ENCODE assay signal across 8 cellular contexts in the genomic region with DNA sequence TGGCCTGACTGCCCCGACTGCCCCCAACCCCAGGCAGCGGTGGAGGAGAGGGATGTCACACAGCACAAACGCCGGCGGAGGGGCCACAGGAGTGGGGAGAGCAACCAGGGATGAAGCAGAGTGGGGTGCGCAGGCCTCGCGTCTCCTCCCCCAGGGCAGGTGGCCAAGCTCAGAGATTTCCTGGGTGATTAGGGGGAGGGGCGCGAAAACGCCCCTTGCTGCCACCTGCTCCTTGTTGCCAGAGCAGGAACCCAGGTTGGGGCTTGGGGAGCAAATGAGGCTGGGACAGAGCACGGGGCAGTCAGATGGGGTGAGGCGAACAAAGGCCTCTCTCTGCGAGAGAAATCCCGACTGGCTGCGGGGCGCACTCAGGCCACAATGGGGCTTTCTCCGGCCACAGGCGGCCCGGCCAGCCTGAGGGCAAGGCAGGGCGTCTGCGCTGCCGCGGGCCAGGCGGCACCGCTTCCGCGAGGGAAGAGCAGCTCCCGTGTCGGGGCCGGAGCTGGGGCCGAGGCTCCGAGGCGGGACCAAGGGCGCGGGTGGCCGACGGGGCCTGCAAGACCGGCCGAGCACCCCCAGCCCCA. TPM values are rescaled to one million over a fixed set of nuclear protein-coding genes. Genes with fewer than 3 reads are reported as not detected.
DNase-seq lines count a peak whose midpoint lies in the region; ATAC-seq and TF ChIP-seq lines count a peak whose summit lies in the region.

No MANE protein-coding gene starts in this region.

- H3K27me3 ChIP-seq in AG04450 (ENCODE audit: control insufficient read depth, insufficient read depth, low read length) (no peaks in the 10 kb centered on the region), Peyer's patch (no peaks in the 10 kb centered on the region), lung (ENCODE audit: control insufficient read depth, insufficient read depth) (no peaks in the 10 kb centered on the region)

- peaks cover 0 to 22% (median 7%) of the 10 kb centered on the region in 4 donors for H3K4me1 ChIP-seq in Peyer's patch
- H3K4me1 ChIP-seq in lung (ENCODE audit: control insufficient read depth in 2 of 2, insufficient read depth in 2 of 2, low read length in 2 of 2): peaks cover 10 to 23% of the 10 kb centered on the region in 2 donors

- peak; percentile 47 to 63 for TF ChIP-seq POLR2A in Peyer's patch (IDR thresholded peaks at IDR 0.05)

- DNase-seq in AG04450 (ENCODE audit: low read depth, low spot score) (no peak), Peyer's patch (peak in 2 of 3 donors; percentile 29 to 69), coronary artery (ENCODE audit: low spot score) (peak; percentile 85), lung (ENCODE audit: low spot score) (peak; percentile 55), GM19240 (ENCODE audit: insufficient read length, low spot score) (no peak)

- H3K27ac ChIP-seq in AG04450 (ENCODE audit: low read depth, low read length) (peak overlapping the region; percentile 65), Peyer's patch (peak overlapping the region; percentile 75 to 97 (median 92)), coronary artery (peak overlapping the region; percentile 98 to 99), lung (ENCODE audit: low read depth in 1 of 2, low read length in 1 of 2) (peak overlapping the region; percentile 94 to 98), temporal lobe (ENCODE audit: low read depth, low read length) (peak overlapping the region; percentile 99)

- POLR2A ChIA-PET in AG04450 (lab: Yijun Ruan, JAX): interaction anchor here (0.5 to 1.5 kb wide), 3 partner anchors 20 to 140 kb away, joined by 4 to 6 read pairs (median 5); a partner anchor contains a TSS

- CTCF ChIA-PET in AG04450 (lab: Charles Lee): interaction anchor here (0.6 to 0.7 kb wide), 2 partner anchors 46 to 71 kb away, joined by 5 to 8 read pairs; no protein-coding TSS in a partner anchor

- H3K9me3 ChIP-seq in AG04450 (ENCODE audit: control insufficient read depth, insufficient read depth, low read length): no peaks in the 10 kb centered on the region
- H3K9me3 ChIP-seq in Peyer's patch: no peaks in the 10 kb centered on the region
- no peaks in the 10 kb centered on the region for H3K9me3 ChIP-seq in lung (ENCODE audit: control insufficient read depth in 2 of 2, insufficient read depth in 1 of 2, low read length in 1 of 2)

- peak overlapping the region; percentile 57 for H3K4me3 ChIP-seq in AG04450 (ENCODE audit: low read depth, low read length)
- peak overlapping the region; percentile 38 to 71 (median 51) for H3K4me3 ChIP-seq in Peyer's patch
- peak overlapping the region; percentile 79 for H3K4me3 ChIP-seq in coronary artery
- peak overlapping the region; percentile 33 for H3K4me3 ChIP-seq in lung

- H3K36me3 ChIP-seq in Peyer's patch (no peaks in the 10 kb centered on the region), lung (ENCODE audit: control insufficient read depth in 2 of 2, insufficient read depth in 2 of 2, low read length in 2 of 2) (no peaks in the 10 kb centered on the region)

- peak; percentile 38 for ATAC-seq in GM18861 (IDR thresholded peaks at IDR 0.05; ENCODE audit: unreplicated experiment)
- peak; percentile 12 for ATAC-seq in HG03060 (IDR thresholded peaks at IDR 0.05; ENCODE audit: low read depth, unreplicated experiment)
- peak; percentile 5 for ATAC-seq in lung (ENCODE audit: insufficient read depth, low FRiP score)

- no peak for TF ChIP-seq CTCF in AG04450 (IDR thresholded peaks at IDR 0.05; ENCODE audit: low read depth, low read length)
- no peak for TF ChIP-seq CTCF in Peyer's patch (IDR thresholded peaks at IDR 0.05)
- no peak for TF ChIP-seq CTCF in coronary artery (IDR thresholded peaks at IDR 0.05)
- no peak for TF ChIP-seq CTCF in lung (IDR thresholded peaks at IDR 0.05; ENCODE audit: control extremely low read depth, extremely low read depth)

- 10 to 17% methylated on average over 36 to 40 of the region's 40 CpGs for WGBS in lung, 2 donors

RNA-seq across cellular contexts. Expression of a gene that starts 11.5 kb away (rescaled TPM):
- polyA plus RNA-seq in AG04450 (2011; rRNA removed) (not detected in 2 replicates), lung (not detected)
- polyA minus RNA-seq in AG04450 (2011; rRNA and poly(A)+ RNA removed): not detected in 2 replicates
- total RNA-seq in Peyer's patch (not detected), lung (not detected), temporal lobe (not detected)

Comparison
In these comparisons a context has a peak if more than half of its experiments do, and no peak if none do; other contexts are left out.
1. DNase-seq: peak in Peyer's patch (2 of 3), coronary artery (single experiment) and lung (single experiment); none in AG04450 (single experiment) and GM19240 (single experiment).
2. Peak in every context shown above with its lines, with median percentiles within 50 percentile points of each other: H3K27ac ChIP-seq, H3K4me3 ChIP-seq and ATAC-seq.